21 cellular contexts compared by ENCODE assay signal in the genomic region with DNA sequence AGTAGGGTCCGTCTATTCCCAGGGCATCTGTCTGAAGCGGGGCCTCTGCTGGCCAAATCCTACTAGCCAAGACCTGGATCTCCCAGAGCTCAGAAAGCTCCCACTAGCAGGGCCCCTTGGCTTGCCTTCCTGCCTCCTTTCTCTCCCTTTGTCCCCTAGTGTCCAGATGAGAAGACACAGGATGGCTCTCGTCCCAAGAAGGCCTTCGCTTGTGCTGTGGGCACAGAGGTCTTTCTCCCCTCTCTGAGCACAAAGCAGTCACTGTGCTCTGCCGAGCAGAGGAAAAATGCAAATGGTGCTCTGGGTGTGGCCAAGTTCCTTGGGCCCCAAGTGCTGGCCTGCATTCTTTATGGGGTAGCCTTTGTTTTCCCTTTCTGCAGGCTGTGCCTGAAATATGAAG. TPM values are rescaled to one million over a fixed set of nuclear protein-coding genes. Genes with fewer than 3 reads are reported as not detected.
A peak's percentile ranks its signal among the peaks of the same experiment; 100 is the strongest.
DNase-seq lines count a peak whose midpoint lies in the region; ATAC-seq and TF ChIP-seq lines count a peak whose summit lies in the region.
"Had no signal": no experiment of that assay in that cellular context is flagged by ENCODE, and none has a peak within 500 bp of the region (broad histone marks: within the 10 kb centered on the region; RNA-seq: fewer than 3 reads in every experiment).

No MANE protein-coding gene starts in this region.

- no peak for TF ChIP-seq POLR2A in breast epithelium (IDR thresholded peaks at IDR 0.05)

- no peak overlapping the region for H3K27ac ChIP-seq in mammary epithelial cell (ENCODE audit: insufficient read depth, low read depth, low read length)
- H3K27ac ChIP-seq in breast epithelium, result no peak overlapping the region
- peak overlapping the region; percentile 77 for H3K27ac ChIP-seq in endodermal cell (ENCODE audit: low read depth, low read length)
- peak overlapping the region; percentile 49 for H3K27ac ChIP-seq in mesodermal cell (ENCODE audit: low read depth, low read length, severe bottlenecking)
- H3K27ac ChIP-seq: BLaER1 treated with 17β-estradiol and CSF1 and Interleukin-3, amounts not matched to agents 10 nM and 100 nM; cardiac muscle cell; left lung; tibial artery; WERI-Rb-1 had no signal

- no peak for ATAC-seq in HG02938 (IDR thresholded peaks at IDR 0.05; ENCODE audit: unreplicated experiment)
- ATAC-seq: activated CD8-positive, alpha-beta T cell treated with anti-CD3 and anti-CD28 coated beads for 36 hours; activated T-cell treated with anti-CD3 and anti-CD28 coated beads, Interleukin-2, amount 50 U/mL, for 72 hours; stimulated activated memory B cell treated with anti-CD40 and anti-IgM and Interleukin-4, amounts not matched to agents 10 μg/mL and 1 μg/mL and 100 μg/mL, for 72 hours had no signal

- dilution Hi-C loops in mammary epithelial cell (cut with HindIII; ENCODE audit: low sequenced_read_pairs), result no loop called here

- in situ Hi-C loops in mammary epithelial cell (cut with MboI; ENCODE audit: low sequenced_read_pairs in 2 of 2), result no loop called here

- TF ChIP-seq CTCF in mammary epithelial cell (conservative IDR thresholded peaks at IDR 0.05 in 1 of 2, IDR thresholded peaks at IDR 0.05 in 1 of 2; ENCODE audit: extremely low read depth in 1 of 2, insufficient read depth in 1 of 2, low read depth in 1 of 2, low read length in 2 of 2), result no peak
- TF ChIP-seq CTCF in breast epithelium (IDR thresholded peaks at IDR 0.05), result no peak
- peak; percentile 54 for TF ChIP-seq CTCF in endodermal cell (conservative IDR thresholded peaks at IDR 0.05)
- TF ChIP-seq CTCF in type B pancreatic cell (conservative IDR thresholded peaks at IDR 0.05), result no peak

- H3K9me3 ChIP-seq in mammary epithelial cell (replicated peaks; ENCODE audit: insufficient read depth, low read length) (no peaks in the 10 kb centered on the region), breast epithelium (peaks cover 0 to 5% of the 10 kb centered on the region in 2 donors), endodermal cell (ENCODE audit: control insufficient read depth, low read length) (no peaks in the 10 kb centered on the region), mesodermal cell (ENCODE audit: control insufficient read depth, low read length) (no peaks in the 10 kb centered on the region)
- H3K9me3 ChIP-seq: left lung, tibial artery had no signal

- intact Hi-C loops in mammary epithelial cell (cut with micrococcal nuclease), result no loop called here
- intact Hi-C loops in breast epithelium (cut with DNase I; ENCODE audit: low total_unique reads), result no loop called here
- intact Hi-C loops in activated CD4-positive, alpha-beta T cell treated with anti-CD3 and anti-CD28 coated beads, Interleukin-2, amount 10 ng/mL, durations not matched to agents 24 days and 14 days (cut with micrococcal nuclease), result no loop called here

- 61% methylated on average over 5 of the region's 5 CpGs for WGBS in mammary epithelial cell (ENCODE audit: low coverage, missing lambda C conversion rate)
- WGBS in endodermal cell (ENCODE audit: insufficient coverage in 1 of 2, insufficient read length in 1 of 2), 2 experiments, result 57 to 73% methylated on average over 4 to 5 of the region's 5 CpGs
- WGBS in mesodermal cell (ENCODE audit: insufficient coverage in 2 of 2), 2 experiments, result 72 to 83% methylated on average over 3 to 5 of the region's 5 CpGs

- CTCF ChIA-PET in mammary epithelial cell (lab: Charles Lee; ENCODE audit: low non-redundant PET), result no interaction called here

- DNase-seq in mammary epithelial cell, result no peak
- DNase-seq in breast epithelium (ENCODE audit: low spot score in 2 of 2), result no peak
- DNase-seq in endodermal cell, result peak; percentile 71
- DNase-seq in type B pancreatic cell (ENCODE audit: extremely low spot score, unreplicated experiment), result no peak
- DNase-seq in RKO (ENCODE audit: low spot score), result no peak
- no peak for DNase-seq in activated CD4-positive, alpha-beta T cell treated with anti-CD3 and anti-CD28 coated beads, Interleukin-2, amount 10 ng/mL, durations not matched to agents 24 days and 14 days
- DNase-seq: 8988T; activated CD8-positive, alpha-beta T cell treated with anti-CD3 and anti-CD28 coated beads for 36 hours; activated T-cell treated with anti-CD3 and anti-CD28 coated beads, Interleukin-2, amount 50 U/mL, for 72 hours; DMS153; Kasumi-1; left lung; NCI-H1105 treated with DMSO at 0.1 percent for 48 hours; NCI-H2171 treated with DMSO at 0.1 percent for 48 hours; tibial artery; WERI-Rb-1 had no signal

- H3K4me1 Mint-ChIP-seq in endodermal cell (peaks cover 10% of the 10 kb centered on the region), type B pancreatic cell (ENCODE audit: unreplicated experiment) (peaks cover 11% of the 10 kb centered on the region)
- H3K4me1 Mint-ChIP-seq in activated CD4-positive, alpha-beta T cell treated with anti-CD3 and anti-CD28 coated beads, Interleukin-2, amount 10 ng/mL, durations not matched to agents 24 days and 14 days, result no peaks in the 10 kb centered on the region

- H3K4me1 ChIP-seq in mammary epithelial cell (ENCODE audit: insufficient read depth, low read length) (no peaks in the 10 kb centered on the region), breast epithelium (no peaks in the 10 kb centered on the region), endodermal cell (ENCODE audit: control insufficient read depth, insufficient read depth, low read length) (no peaks in the 10 kb centered on the region), mesodermal cell (ENCODE audit: control insufficient read depth, insufficient read depth, low read length, poor library complexity, severe bottlenecking) (peaks cover 7% of the 10 kb centered on the region)
- H3K4me1 ChIP-seq: BLaER1 treated with 17β-estradiol and CSF1 and Interleukin-3, amounts not matched to agents 10 nM and 100 nM; left lung; tibial artery had no signal

- H4K20me1 ChIP-seq in mammary epithelial cell (ENCODE audit: insufficient read depth, low read length), result no peaks in the 10 kb centered on the region
- H4K20me1 ChIP-seq: BLaER1 treated with 17β-estradiol and CSF1 and Interleukin-3, amounts not matched to agents 10 nM and 100 nM had no signal

- H3K9ac ChIP-seq in mammary epithelial cell (ENCODE audit: insufficient read depth, low read length) (no peak overlapping the region), endodermal cell (ENCODE audit: extremely low read depth, low read length, poor library complexity, severe bottlenecking) (no peak overlapping the region)
- H3K9ac ChIP-seq: BLaER1 treated with 17β-estradiol and CSF1 and Interleukin-3, amounts not matched to agents 10 nM and 100 nM had no signal

- H3K4me3 ChIP-seq in mammary epithelial cell (replicated peaks in 1 of 3; ENCODE audit: insufficient read depth in 1 of 3, low read depth in 2 of 3, low read length in 3 of 3) (no peak overlapping the region), breast epithelium (no peak overlapping the region), endodermal cell (ENCODE audit: low read length) (no peak overlapping the region), mesodermal cell (ENCODE audit: extremely low read depth, insufficient read depth, low read length, poor library complexity, severe bottlenecking) (no peak overlapping the region)
- H3K4me3 ChIP-seq: BLaER1 treated with 17β-estradiol and CSF1 and Interleukin-3, amounts not matched to agents 10 nM and 100 nM; cardiac muscle cell; left lung; tibial artery had no signal

- peak overlapping the region; percentile 24 for H2AFZ ChIP-seq in mammary epithelial cell (ENCODE audit: low read depth, low read length)

- H3K4me3 Mint-ChIP-seq in endodermal cell (no peak overlapping the region), type B pancreatic cell (no peak overlapping the region)
- H3K4me3 Mint-ChIP-seq in activated CD4-positive, alpha-beta T cell treated with anti-CD3 and anti-CD28 coated beads, Interleukin-2, amount 10 ng/mL, durations not matched to agents 24 days and 14 days, result no peak overlapping the region
- H3K4me3 Mint-ChIP-seq: activated CD8-positive, alpha-beta T cell treated with anti-CD3 and anti-CD28 coated beads for 36 hours; activated T-cell treated with anti-CD3 and anti-CD28 coated beads, Interleukin-2, amount 50 U/mL, for 72 hours; stimulated activated memory B cell treated with anti-CD40 and anti-IgM and Interleukin-4, amounts not matched to agents 10 μg/mL and 1 μg/mL and 100 μg/mL, for 72 hours had no signal

- no peaks in the 10 kb centered on the region for H3K27me3 ChIP-seq in mammary epithelial cell (ENCODE audit: insufficient read depth, low read length)
- no peaks in the 10 kb centered on the region for H3K27me3 ChIP-seq in breast epithelium
- H3K27me3 ChIP-seq in endodermal cell (ENCODE audit: control insufficient read depth, insufficient read depth, low read length, poor library complexity, severe bottlenecking), result peaks cover 10% of the 10 kb centered on the region
- H3K27me3 ChIP-seq: BLaER1 treated with 17β-estradiol and CSF1 and Interleukin-3, amounts not matched to agents 10 nM and 100 nM; cardiac muscle cell had no signal

- no peaks in the 10 kb centered on the region for H3K36me3 Mint-ChIP-seq in endodermal cell (ENCODE audit: low read depth)
- H3K36me3 Mint-ChIP-seq in type B pancreatic cell, result no peaks in the 10 kb centered on the region
- no peaks in the 10 kb centered on the region for H3K36me3 Mint-ChIP-seq in activated CD4-positive, alpha-beta T cell treated with anti-CD3 and anti-CD28 coated beads, Interleukin-2, amount 10 ng/mL, durations not matched to agents 24 days and 14 days (ENCODE audit: low read depth)
- H3K36me3 Mint-ChIP-seq: stimulated activated memory B cell treated with anti-CD40 and anti-IgM and Interleukin-4, amounts not matched to agents 10 μg/mL and 1 μg/mL and 100 μg/mL, for 72 hours had no signal

- no peaks in the 10 kb centered on the region for H3K79me2 ChIP-seq in mammary epithelial cell (ENCODE audit: insufficient read depth, low read length)

- BruUV-seq in mammary epithelial cell (replicated peaks; lab: Mats Ljungman, UMichigan), result no TSS peak

- no peaks in the 10 kb centered on the region for H3K9me3 Mint-ChIP-seq in endodermal cell
- H3K9me3 Mint-ChIP-seq in type B pancreatic cell, result no peaks in the 10 kb centered on the region
- H3K9me3 Mint-ChIP-seq in activated CD4-positive, alpha-beta T cell treated with anti-CD3 and anti-CD28 coated beads, Interleukin-2, amount 10 ng/mL, durations not matched to agents 24 days and 14 days, result no peaks in the 10 kb centered on the region
- H3K9me3 Mint-ChIP-seq: activated CD8-positive, alpha-beta T cell treated with anti-CD3 and anti-CD28 coated beads for 36 hours; activated T-cell treated with anti-CD3 and anti-CD28 coated beads, Interleukin-2, amount 50 U/mL, for 72 hours had no signal

- H3K36me3 ChIP-seq in mammary epithelial cell (ENCODE audit: insufficient read depth, low read length) (no peaks in the 10 kb centered on the region), breast epithelium (no peaks in the 10 kb centered on the region), endodermal cell (ENCODE audit: control insufficient read depth, insufficient read depth, low read length) (no peaks in the 10 kb centered on the region), mesodermal cell (ENCODE audit: control insufficient read depth, insufficient read depth, low read length) (no peaks in the 10 kb centered on the region)
- H3K36me3 ChIP-seq: BLaER1 treated with 17β-estradiol and CSF1 and Interleukin-3, amounts not matched to agents 10 nM and 100 nM; cardiac muscle cell; left lung; tibial artery; WERI-Rb-1 had no signal

- no peak overlapping the region for H3K4me2 ChIP-seq in mammary epithelial cell (ENCODE audit: insufficient read depth, low read depth, low read length)
- H3K4me2 ChIP-seq: BLaER1 treated with 17β-estradiol and CSF1 and Interleukin-3, amounts not matched to agents 10 nM and 100 nM had no signal

- H3K27ac Mint-ChIP-seq in endodermal cell (no peak overlapping the region), type B pancreatic cell (peak overlapping the region; percentile 55)
- no peak overlapping the region for H3K27ac Mint-ChIP-seq in activated CD4-positive, alpha-beta T cell treated with anti-CD3 and anti-CD28 coated beads, Interleukin-2, amount 10 ng/mL, durations not matched to agents 24 days and 14 days
- H3K27ac Mint-ChIP-seq: activated CD8-positive, alpha-beta T cell treated with anti-CD3 and anti-CD28 coated beads for 36 hours; activated T-cell treated with anti-CD3 and anti-CD28 coated beads, Interleukin-2, amount 50 U/mL, for 72 hours; stimulated activated memory B cell treated with anti-CD40 and anti-IgM and Interleukin-4, amounts not matched to agents 10 μg/mL and 1 μg/mL and 100 μg/mL, for 72 hours had no signal

- H3K27me3 Mint-ChIP-seq in endodermal cell (ENCODE audit: insufficient read depth), result peaks cover 33% of the 10 kb centered on the region
- H3K27me3 Mint-ChIP-seq in type B pancreatic cell, result peaks cover 3% of the 10 kb centered on the region
- H3K27me3 Mint-ChIP-seq in activated CD4-positive, alpha-beta T cell treated with anti-CD3 and anti-CD28 coated beads, Interleukin-2, amount 10 ng/mL, durations not matched to agents 24 days and 14 days, result peaks cover 35% of the 10 kb centered on the region

RNA-seq across cellular contexts. Expression of a gene that starts 13.0 kb away (rescaled TPM):
- total RNA-seq in mammary epithelial cell (10 to 100 TPM; 10.2 to 24.7 TPM), breast epithelium (10 to 100 TPM; 24.1 to 29.6 (median 25.6) TPM), endodermal cell (1 to 10 TPM; 2.8 to 6.7 TPM), type B pancreatic cell (ENCODE audit: low replicate concordance) (16.0 and 24.6 TPM in 2 replicates)
- polyA plus RNA-seq in mammary epithelial cell, result 7.0 TPM
- polyA minus RNA-seq in mammary epithelial cell, result 2.0 TPM
- polyA plus RNA-seq in endodermal cell (2013, experiment 1 of 2), result 14.9 TPM
- polyA plus RNA-seq in endodermal cell (2013, experiment 2 of 2), result 13.4 TPM
- polyA plus RNA-seq in mesodermal cell (2013, experiment 1 of 2), result 13.0 TPM
- 12.6 TPM for polyA plus RNA-seq in mesodermal cell (2013, experiment 2 of 2)
- 6.6 and 7.7 TPM in 2 replicates for total RNA-seq in activated CD4-positive, alpha-beta T cell treated with anti-CD3 and anti-CD28 coated beads, Interleukin-2, amount 10 ng/mL, durations not matched to agents 24 days and 14 days

Comparison
In these comparisons a context has a peak if more than half of its experiments do, and no peak if none do; other contexts are left out.
1. H3K27ac ChIP-seq: peak in endodermal cell (single experiment) and mesodermal cell (single experiment); none in mammary epithelial cell (single experiment) and breast epithelium (0 of 2).